In genomic region chr3:11424277-11424676, GRCh38 we compare ENCODE assay signal across 34 cellular contexts.
"Had no signal": no experiment of that assay in that cellular context is flagged by ENCODE, and none has a peak within 500 bp of the region (broad histone marks: within the 10 kb centered on the region; RNA-seq: fewer than 3 reads in every experiment).

No MANE protein-coding gene starts in this region.

- DNase-seq: activated B cell treated with CpG ODN at 0.5 μM for 24 hours; activated CD4-positive, alpha-beta T cell treated with anti-CD3 and anti-CD28 coated beads for 48 hours; activated CD4-positive, alpha-beta T cell treated with anti-CD3 and anti-CD28 coated beads, Interleukin-2, amount 50 U/mL, for 1 hour; activated CD4-positive, alpha-beta T cell treated with anti-CD3 and anti-CD28 coated beads, Interleukin-2, amount 50 U/mL, for 48 hours; activated CD8-positive, alpha-beta memory T cell treated with anti-CD3 and anti-CD28 coated beads for 24 hours; activated CD8-positive, alpha-beta T cell treated with anti-CD3 and anti-CD28 coated beads for 36 hours; activated effector memory CD4-positive, alpha-beta T cell treated with Interleukin-2 at 50 U/mL for 16 hours; activated gamma-delta T cell treated with Interleukin-2 at 50 U/mL for 16 hours; activated naive CD4-positive, alpha-beta T cell treated with anti-CD3 and anti-CD28 coated beads, Interleukin-2, amount 50 U/mL, for 16 hours; activated naive CD4-positive, alpha-beta T cell treated with Interleukin-2 at 50 U/mL for 16 hours; activated T-cell treated with anti-CD3 and anti-CD28 coated beads, Interleukin-2, amount 50 U/mL, for 4 hours; amniotic stem cell; anterior cingulate cortex; brain microvascular endothelial cell; caudate nucleus; cortex of kidney; dermis blood vessel endothelial cell; effector CD4-positive, alpha-beta T cell; esophagus squamous epithelium; foreskin melanocyte; head of caudate nucleus; T-helper 1 cell; T-helper 17 cell; T1000 had no signal

- H3K4me3 ChIP-seq: esophagus squamous epithelium had no signal

- H3K27ac Mint-ChIP-seq: activated B cell treated with CpG ODN at 0.5 μM for 24 hours; activated CD8-positive, alpha-beta T cell treated with anti-CD3 and anti-CD28 coated beads for 36 hours; activated naive CD8-positive, alpha-beta T cell; activated T-helper 17 cell treated with anti-CD3 and anti-CD28 coated beads, Interleukin-2, amount 50 U/mL, for 72 hours; T-helper 17 cell; T-helper 2 cell treated with Interferon-gamma antibody and Interleukin-4, amounts not matched to agents 5 μg/mL and 100 μg/mL, for 36 hours had no signal

- H3K27me3 Mint-ChIP-seq: activated B cell treated with CpG ODN at 0.5 μM for 24 hours; activated CD8-positive, alpha-beta T cell treated with anti-CD3 and anti-CD28 coated beads for 36 hours; activated naive CD8-positive, alpha-beta T cell; activated T-helper 17 cell treated with anti-CD3 and anti-CD28 coated beads, Interleukin-2, amount 50 U/mL, for 72 hours; T-helper 17 cell had no signal

- FAIRE-seq: astrocyte, colon, endometrium, endothelial cell of umbilical vein had no signal

- H3K27ac ChIP-seq: brain microvascular endothelial cell, epithelial cell of prostate, esophagus squamous epithelium, VCaP had no signal

- H3K9me3 ChIP-seq: esophagus squamous epithelium had no signal

- H3K36me3 ChIP-seq: brain microvascular endothelial cell had no signal

- H3K9me3 Mint-ChIP-seq: activated B cell treated with CpG ODN at 0.5 μM for 24 hours; activated CD8-positive, alpha-beta T cell treated with anti-CD3 and anti-CD28 coated beads for 36 hours; activated T-cell treated with anti-CD3 and anti-CD28 coated beads, Interleukin-2, amount 50 U/mL, for 4 hours; activated T-helper 17 cell treated with anti-CD3 and anti-CD28 coated beads, Interleukin-2, amount 50 U/mL, for 72 hours; T-helper 2 cell treated with Interferon-gamma antibody and Interleukin-4, amounts not matched to agents 5 μg/mL and 100 μg/mL, for 36 hours had no signal

- H3K4me3 Mint-ChIP-seq: activated B cell treated with CpG ODN at 0.5 μM for 24 hours; activated CD8-positive, alpha-beta T cell treated with anti-CD3 and anti-CD28 coated beads for 36 hours; activated naive CD8-positive, alpha-beta T cell; activated T-cell treated with anti-CD3 and anti-CD28 coated beads, Interleukin-2, amount 50 U/mL, for 4 hours; activated T-helper 17 cell treated with anti-CD3 and anti-CD28 coated beads, Interleukin-2, amount 50 U/mL, for 72 hours; T-helper 17 cell; T-helper 2 cell treated with Interferon-gamma antibody and Interleukin-4, amounts not matched to agents 5 μg/mL and 100 μg/mL, for 36 hours had no signal

- H3K4me1 Mint-ChIP-seq: activated B cell treated with CpG ODN at 0.5 μM for 24 hours; activated T-helper 17 cell treated with anti-CD3 and anti-CD28 coated beads, Interleukin-2, amount 50 U/mL, for 72 hours had no signal

- H3K4me1 ChIP-seq: esophagus squamous epithelium had no signal

- H3K27me3 ChIP-seq: brain microvascular endothelial cell, esophagus squamous epithelium had no signal

- ATAC-seq: activated CD4-positive, CD25-positive, alpha-beta regulatory T cell treated with anti-CD3 and anti-CD28 coated beads, Interleukin-2, amount 50 U/mL, for 24 hours; activated CD8-positive, alpha-beta T cell treated with anti-CD3 and anti-CD28 coated beads for 36 hours; activated T-cell treated with anti-CD3 and anti-CD28 coated beads, Interleukin-2, amount 50 U/mL, for 4 hours; activated T-helper 17 cell treated with anti-CD3 and anti-CD28 coated beads, Interleukin-2, amount 50 U/mL, for 72 hours; T-helper 17 cell had no signal
